32 cellular contexts compared by ENCODE assay signal in the genomic region with DNA sequence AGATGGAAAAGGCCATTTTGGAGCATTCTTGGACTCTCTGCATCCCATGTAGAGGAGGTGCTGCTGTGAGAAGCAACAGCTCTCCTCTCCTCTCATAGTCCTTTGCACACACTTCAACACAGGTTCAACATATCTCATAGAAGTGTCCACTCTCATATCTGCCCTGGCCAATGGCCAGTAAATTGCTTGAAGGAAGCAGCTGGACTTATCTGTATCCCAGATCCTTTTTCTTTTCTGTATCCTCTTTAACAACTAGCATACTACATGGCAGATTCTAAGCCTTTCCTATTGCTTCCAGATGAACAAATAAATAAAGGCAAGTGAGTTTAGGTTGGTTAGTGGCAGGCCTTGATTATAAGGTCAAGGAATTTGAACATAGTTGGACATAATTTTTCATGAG.
"Had no signal": no experiment of that assay in that cellular context is flagged by ENCODE, and none has a peak within 500 bp of the region (broad histone marks: within the 10 kb centered on the region; RNA-seq: fewer than 3 reads in every experiment).

No MANE protein-coding gene starts in this region.

- H3K9me3 Mint-ChIP-seq: activated B cell treated with CpG ODN at 0.5 μM for 24 hours; activated CD4-positive, alpha-beta memory T cell treated with anti-CD3 and anti-CD28 coated beads, Interleukin-2, amount 10 ng/mL, durations not matched to agents 7 days and 5 days; activated naive CD8-positive, alpha-beta T cell treated with anti-CD3 and anti-CD28 coated beads for 36 hours; central memory CD8-positive, alpha-beta T cell; T-helper 1 cell treated with Interleukin-12 subunit alpha and Interleukin-12 subunit beta and Interleukin-4 antibody, amounts not matched to agents 30 μg/mL and 1 μg/mL, for 36 hours; T-helper 2 cell treated with Interferon-gamma antibody and Interleukin-4, amounts not matched to agents 5 μg/mL and 100 μg/mL, for 36 hours had no signal

- H3K36me3 Mint-ChIP-seq: activated CD8-positive, alpha-beta memory T cell treated with anti-CD3 and anti-CD28 coated beads, Interleukin-2, amount 10 ng/mL, durations not matched to agents 7 days and 5 days; activated naive CD8-positive, alpha-beta T cell treated with anti-CD3 and anti-CD28 coated beads for 36 hours had no signal

- H3K36me3 ChIP-seq: cardiac muscle cell had no signal

- H3K27me3 ChIP-seq: cardiac muscle cell had no signal

- H3K27ac Mint-ChIP-seq: activated B cell treated with CpG ODN at 0.5 μM for 24 hours; activated CD4-positive, alpha-beta memory T cell treated with anti-CD3 and anti-CD28 coated beads, Interleukin-2, amount 10 ng/mL, durations not matched to agents 7 days and 5 days; activated CD8-positive, alpha-beta memory T cell treated with anti-CD3 and anti-CD28 coated beads, Interleukin-2, amount 10 ng/mL, durations not matched to agents 7 days and 5 days; activated naive CD8-positive, alpha-beta T cell treated with anti-CD3 and anti-CD28 coated beads for 36 hours; T-helper 1 cell treated with Interleukin-12 subunit alpha and Interleukin-12 subunit beta and Interleukin-4 antibody, amounts not matched to agents 30 μg/mL and 1 μg/mL, for 36 hours; T-helper 2 cell treated with Interferon-gamma antibody and Interleukin-4, amounts not matched to agents 5 μg/mL and 100 μg/mL, for 36 hours had no signal

- ATAC-seq: activated CD8-positive, alpha-beta memory T cell treated with anti-CD3 and anti-CD28 coated beads, Interleukin-2, amount 10 ng/mL, durations not matched to agents 7 days and 5 days had no signal

- DNase-seq: activated B cell treated with CpG ODN at 0.5 μM for 24 hours; activated CD4-positive, alpha-beta memory T cell treated with anti-CD3 and anti-CD28 coated beads, Interleukin-2, amount 10 ng/mL, durations not matched to agents 7 days and 5 days; activated CD4-positive, alpha-beta T cell treated with anti-CD3 and anti-CD28 coated beads for 4 hours; activated CD4-positive, CD25-positive, alpha-beta regulatory T cell treated with anti-CD3 and anti-CD28 coated beads, Interleukin-2, amount 50 U/mL, for 72 hours; activated CD8-positive, alpha-beta memory T cell treated with anti-CD3 and anti-CD28 coated beads for 24 hours; activated CD8-positive, alpha-beta memory T cell treated with anti-CD3 and anti-CD28 coated beads, Interleukin-2, amount 10 ng/mL, durations not matched to agents 7 days and 5 days; activated CD8-positive, alpha-beta memory T cell treated with anti-CD3 and anti-CD28 coated beads, Interleukin-2, amount 50 U/mL, for 48 hours; activated effector memory CD4-positive, alpha-beta T cell treated with Interleukin-2 at 50 U/mL for 16 hours; activated naive CD4-positive, alpha-beta T cell treated with anti-CD3 and anti-CD28 coated beads, Interleukin-2, amount 50 U/mL, for 16 hours; activated naive CD8-positive, alpha-beta T cell treated with anti-CD3 and anti-CD28 coated beads for 36 hours; activated T-cell treated with anti-CD3 and anti-CD28 coated beads, Interleukin-2, amount 50 U/mL, for 48 hours; amniotic stem cell; aorta; KG1; MM.1S; MV-4-11; NCI-H1092; NCI-H1436 treated with DMSO at 0.1 percent for 48 hours; NCI-H1694 treated with DMSO at 0.1 percent for 48 hours; NCI-H2029; NCI-H2171; NCI-H510A; NCI-H526; NCI-H748 treated with DMSO at 0.1 percent for 48 hours; NK-92 treated with Interleukin-12 subunit alpha and Interleukin-12 subunit beta, amount 100 ng/mL, for 24 hours; Right ventricle myocardium superior had no signal

- H3K4me3 ChIP-seq: cardiac muscle cell, SK-N-MC had no signal

- H3K4me3 Mint-ChIP-seq: activated B cell treated with CpG ODN at 0.5 μM for 24 hours; activated CD4-positive, alpha-beta memory T cell treated with anti-CD3 and anti-CD28 coated beads, Interleukin-2, amount 10 ng/mL, durations not matched to agents 7 days and 5 days; activated CD8-positive, alpha-beta memory T cell treated with anti-CD3 and anti-CD28 coated beads, Interleukin-2, amount 10 ng/mL, durations not matched to agents 7 days and 5 days; activated naive CD8-positive, alpha-beta T cell treated with anti-CD3 and anti-CD28 coated beads for 36 hours; central memory CD8-positive, alpha-beta T cell; T-helper 1 cell treated with Interleukin-12 subunit alpha and Interleukin-12 subunit beta and Interleukin-4 antibody, amounts not matched to agents 30 μg/mL and 1 μg/mL, for 36 hours; T-helper 2 cell treated with Interferon-gamma antibody and Interleukin-4, amounts not matched to agents 5 μg/mL and 100 μg/mL, for 36 hours had no signal

- H3K4me1 Mint-ChIP-seq: activated B cell treated with CpG ODN at 0.5 μM for 24 hours; activated CD4-positive, alpha-beta memory T cell treated with anti-CD3 and anti-CD28 coated beads, Interleukin-2, amount 10 ng/mL, durations not matched to agents 7 days and 5 days; activated CD8-positive, alpha-beta memory T cell treated with anti-CD3 and anti-CD28 coated beads, Interleukin-2, amount 10 ng/mL, durations not matched to agents 7 days and 5 days; activated naive CD8-positive, alpha-beta T cell treated with anti-CD3 and anti-CD28 coated beads for 36 hours; central memory CD8-positive, alpha-beta T cell had no signal

- H3K27me3 Mint-ChIP-seq: activated B cell treated with CpG ODN at 0.5 μM for 24 hours; activated naive CD8-positive, alpha-beta T cell treated with anti-CD3 and anti-CD28 coated beads for 36 hours; central memory CD8-positive, alpha-beta T cell had no signal

- H3K27ac ChIP-seq: cardiac muscle cell, SK-N-MC, VCaP had no signal
